23 cellular contexts compared by ENCODE assay signal in genomic region chr13:22447132-22447886, GRCh38.
DNase-seq lines count a peak whose midpoint lies in the region; ATAC-seq and TF ChIP-seq lines count a peak whose summit lies in the region.
"Had no signal": no experiment of that assay in that cellular context is flagged by ENCODE, and none has a peak within 500 bp of the region (broad histone marks: within the 10 kb centered on the region; RNA-seq: fewer than 3 reads in every experiment).

No MANE protein-coding gene starts in this region.

- no peaks in the 10 kb centered on the region for H3K36me3 ChIP-seq in heart left ventricle
- H3K36me3 ChIP-seq in right atrium auricular region: no peaks in the 10 kb centered on the region
- no peaks in the 10 kb centered on the region for H3K36me3 ChIP-seq in smooth muscle cell (ENCODE audit: low read depth)
- no peaks in the 10 kb centered on the region for H3K36me3 ChIP-seq in testis (ENCODE audit: low read depth, missing control alignments)
- H3K36me3 ChIP-seq: HAP-1, MG63, Peyer's patch, SJCRH30 had no signal

- ATAC-seq in heart left ventricle (peak; percentile 78 to 83 (median 82)), left ventricle myocardium superior (peak; percentile 82), GM18909 (IDR thresholded peaks at IDR 0.05; ENCODE audit: poor library complexity, unreplicated experiment) (no peak)
- ATAC-seq: SK-N-SH treated with all-trans-retinoic acid at 6 μM for 48 hours had no signal

- H3K27me3 ChIP-seq in heart left ventricle: no peaks in the 10 kb centered on the region
- no peaks in the 10 kb centered on the region for H3K27me3 ChIP-seq in right atrium auricular region
- H3K27me3 ChIP-seq in smooth muscle cell (ENCODE audit: low read depth): no peaks in the 10 kb centered on the region
- no peaks in the 10 kb centered on the region for H3K27me3 ChIP-seq in testis
- H3K27me3 ChIP-seq: MG63, Peyer's patch, SJCRH30 had no signal

- peak overlapping the region; percentile 30 for H2AFZ ChIP-seq in smooth muscle cell (ENCODE audit: low read depth)

- H3K4me3 ChIP-seq in heart left ventricle (peak overlapping the region in 4 of 12 donors; percentile 1 to 11 (median 6)), right atrium auricular region (no peak overlapping the region), smooth muscle cell (no peak overlapping the region), testis (no peak overlapping the region)
- H3K4me3 ChIP-seq: HAP-1, MG63, Peyer's patch, SJCRH30 had no signal

- peaks cover 6% of the 10 kb centered on the region for H3K9me3 Mint-ChIP-seq in mesothelial cell of epicardium

- H3K4me1 Mint-ChIP-seq in mesothelial cell of epicardium: peaks cover 32% of the 10 kb centered on the region

- H4K20me1 ChIP-seq in smooth muscle cell (ENCODE audit: low read depth): no peaks in the 10 kb centered on the region

- no peak overlapping the region for H3K9ac ChIP-seq in smooth muscle cell (ENCODE audit: low read depth)

- no peaks in the 10 kb centered on the region for H3F3A ChIP-seq in smooth muscle cell (ENCODE audit: low read depth)

- peak in 7 of 12 donors; percentile 9 to 43 (median 31) for TF ChIP-seq CTCF in heart left ventricle (IDR thresholded peaks at IDR 0.05)
- peak in 1 of 2 donors; percentile 49 for TF ChIP-seq CTCF in right atrium auricular region (IDR thresholded peaks at IDR 0.05)
- TF ChIP-seq CTCF in mesothelial cell of epicardium (IDR thresholded peaks at IDR 0.05; ENCODE audit: unreplicated experiment): no peak
- TF ChIP-seq CTCF in smooth muscle cell (IDR thresholded peaks at IDR 0.05; ENCODE audit: borderline replicate concordance, insufficient read depth, poor library complexity, severe bottlenecking): no peak
- TF ChIP-seq CTCF in testis (IDR thresholded peaks at IDR 0.05): no peak

- H3K4me1 ChIP-seq in heart left ventricle (peaks cover 0 to 22% (median 4%) of the 10 kb centered on the region in 12 donors), right atrium auricular region (peaks cover 0 to 12% of the 10 kb centered on the region in 2 donors), smooth muscle cell (ENCODE audit: low read depth) (peaks cover 34% of the 10 kb centered on the region), testis (no peaks in the 10 kb centered on the region)
- H3K4me1 ChIP-seq: HAP-1, Peyer's patch had no signal

- intact Hi-C loops in heart left ventricle (cut with DNase I): loop anchor here in 2 of 10 donors (10.0 kb wide), 2 partner anchors 153 to 253 kb away; no protein-coding TSS in a partner anchor
- intact Hi-C loops in left ventricle myocardium superior (cut with micrococcal nuclease): no loop called here
- intact Hi-C loops in testis (cut with DNase I; ENCODE audit: low total_unique reads): no loop called here

- DNase-seq in heart left ventricle (peak in 3 of 5 donors; percentile 22 to 47 (median 31)), right atrium auricular region (ENCODE audit: low spot score) (no peak), left ventricle myocardium superior (no peak), mesothelial cell of epicardium (ENCODE audit: low spot score in 2 of 2, unreplicated experiment in 2 of 2) (no peak), smooth muscle cell (lab: John Stamatoyannopoulos, UW; ENCODE audit: unreplicated experiment) (no peak), testis (no peak), glomerular visceral epithelial cell (ENCODE audit: extremely low spot score) (no peak)
- DNase-seq: CD4-positive, alpha-beta T cell; COR-L47; DMS53; GOT3; HFFc6; KBM-7; MG63; NCI-H2029 treated with DMSO at 0.1 percent for 48 hours; NCI-H2227 treated with DMSO at 0.1 percent for 48 hours; NCI-H526 treated with DMSO at 0.1 percent for 48 hours; OCI-M1; Peyer's patch; SJCRH30 had no signal

- no peak for TF ChIP-seq POLR2A in heart left ventricle (IDR thresholded peaks at IDR 0.05)
- TF ChIP-seq POLR2A in testis (IDR thresholded peaks at IDR 0.05): no peak

- H3K36me3 Mint-ChIP-seq in mesothelial cell of epicardium: peaks cover 4% of the 10 kb centered on the region

- 17 to 38% (median 25%) methylated on average over 7 of the region's 7 CpGs for WGBS in heart left ventricle, 4 donors
- 64% methylated on average over 7 of the region's 7 CpGs for WGBS in smooth muscle cell (ENCODE audit: low lambda C conversion rate)
- 74 to 78% methylated on average over 7 of the region's 7 CpGs for WGBS in testis, 2 donors

- H3K27ac Mint-ChIP-seq in mesothelial cell of epicardium: peak overlapping the region; percentile 77
- H3K27ac Mint-ChIP-seq: CD4-positive, alpha-beta T cell; HFFc6 had no signal

- no peaks in the 10 kb centered on the region for H3K9me3 ChIP-seq in heart left ventricle
- no peaks in the 10 kb centered on the region for H3K9me3 ChIP-seq in right atrium auricular region
- H3K9me3 ChIP-seq in smooth muscle cell (replicated peaks; ENCODE audit: low read depth): no peaks in the 10 kb centered on the region
- H3K9me3 ChIP-seq in testis: no peaks in the 10 kb centered on the region
- H3K9me3 ChIP-seq: HAP-1, MG63, Peyer's patch, SJCRH30 had no signal

- H3K27ac ChIP-seq in heart left ventricle (peak overlapping the region in 7 of 12 donors; percentile 11 to 64 (median 24)), right atrium auricular region (peak overlapping the region in 1 of 2 donors; percentile 17), smooth muscle cell (ENCODE audit: low read depth) (no peak overlapping the region), testis (no peak overlapping the region)
- H3K27ac ChIP-seq: Peyer's patch, SJCRH30 had no signal

- H3K4me3 Mint-ChIP-seq in mesothelial cell of epicardium: no peak overlapping the region
- H3K4me3 Mint-ChIP-seq: CD4-positive, alpha-beta T cell; HFFc6 had no signal

- no peaks in the 10 kb centered on the region for H3K79me2 ChIP-seq in smooth muscle cell (ENCODE audit: low read depth)

- H3K27me3 Mint-ChIP-seq in mesothelial cell of epicardium (ENCODE audit: low read depth): no peaks in the 10 kb centered on the region

- H3K4me2 ChIP-seq in smooth muscle cell: no peak overlapping the region

Comparison
In these comparisons a context has a peak if more than half of its experiments do, and no peak if none do; other contexts are left out.
1. DNase-seq: peak in heart left ventricle (3 of 5); none in right atrium auricular region (single experiment), left ventricle myocardium superior (single experiment), mesothelial cell of epicardium (0 of 2), smooth muscle cell (single experiment), testis (single experiment) and glomerular visceral epithelial cell (single experiment).
2. H3K27ac ChIP-seq: peak in heart left ventricle (7 of 12); none in smooth muscle cell (single experiment) and testis (0 of 2).
3. CTCF ChIP-seq: peak in heart left ventricle (7 of 12); none in mesothelial cell of epicardium (single experiment), smooth muscle cell (single experiment) and testis (0 of 3).